Comparison of ENCODE assay signal across 16 cellular contexts in genomic region chr2:117935954-117936353, GRCh38.
DNase-seq lines count a peak whose midpoint lies in the region; ATAC-seq and TF ChIP-seq lines count a peak whose summit lies in the region.
"Had no signal": no experiment of that assay in that cellular context is flagged by ENCODE, and none has a peak within 500 bp of the region (broad histone marks: within the 10 kb centered on the region; RNA-seq: fewer than 3 reads in every experiment).

No MANE protein-coding gene starts in this region.

- no peaks in the 10 kb centered on the region for H3K27me3 ChIP-seq in adipocyte (replicated peaks; ENCODE audit: control insufficient read depth, insufficient read depth, low read length)
- H3K27me3 ChIP-seq in heart left ventricle, result no peaks in the 10 kb centered on the region
- H3K27me3 ChIP-seq in right cardiac atrium (ENCODE audit: control insufficient read depth, insufficient read depth), result no peaks in the 10 kb centered on the region
- H3K27me3 ChIP-seq in gastrocnemius medialis, result no peaks in the 10 kb centered on the region

- H3K9ac ChIP-seq in adipocyte (ENCODE audit: low read length), result peak overlapping the region; percentile 28

- TF ChIP-seq CTCF in heart left ventricle (IDR thresholded peaks at IDR 0.05), result no peak
- TF ChIP-seq CTCF in gastrocnemius medialis (IDR thresholded peaks at IDR 0.05 in 4 of 5, conservative IDR thresholded peaks at IDR 0.05 in 1 of 5), result no peak

- intact Hi-C loops in heart left ventricle (cut with DNase I), result loop anchor here in 3 of 10 donors (5.0 to 10.0 kb wide), 3 partner anchors 99 to 121 kb away; partner anchors contain the start of gene DDX18 (in 1 of the 3)
- intact Hi-C loops in right cardiac atrium (cut with DNase I), result loop anchor here in 1 of 4 donors (10.0 kb wide), 1 partner anchor 101 kb away; no protein-coding TSS in a partner anchor
- intact Hi-C loops in gastrocnemius medialis (cut with DNase I; ENCODE audit: low total_unique reads), result loop anchor here (10.0 kb wide), 1 partner anchor 101 kb away; no protein-coding TSS in a partner anchor

- H3K27ac ChIP-seq in heart left ventricle, result peak overlapping the region in 1 of 12 donors; percentile 18
- H3K27ac ChIP-seq in right cardiac atrium (ENCODE audit: low read length), result no peak overlapping the region
- peak overlapping the region in 3 of 4 donors; percentile 47 to 56 (median 49) for H3K27ac ChIP-seq in gastrocnemius medialis
- H3K27ac ChIP-seq: A549 had no signal

- no peaks in the 10 kb centered on the region for H3K9me3 ChIP-seq in adipocyte (ENCODE audit: control insufficient read depth, low read length)
- no peaks in the 10 kb centered on the region for H3K9me3 ChIP-seq in heart left ventricle
- H3K9me3 ChIP-seq in right cardiac atrium (ENCODE audit: control insufficient read depth, low read length), result no peaks in the 10 kb centered on the region
- H3K9me3 ChIP-seq in gastrocnemius medialis, result no peaks in the 10 kb centered on the region
- H3K9me3 ChIP-seq: A549 had no signal

- no peak overlapping the region for H3K4me3 ChIP-seq in adipocyte (ENCODE audit: low read length)
- no peak overlapping the region for H3K4me3 ChIP-seq in heart left ventricle
- H3K4me3 ChIP-seq in right cardiac atrium (ENCODE audit: low read length), result no peak overlapping the region
- no peak overlapping the region for H3K4me3 ChIP-seq in gastrocnemius medialis
- H3K4me3 ChIP-seq: A549 had no signal

- DNase-seq in adipocyte (ENCODE audit: low read depth), result no peak
- DNase-seq in heart left ventricle, result peak in 1 of 5 donors; percentile 41
- DNase-seq in right cardiac atrium, result no peak
- DNase-seq in gastrocnemius medialis, result peak; percentile 40 to 70
- no peak for DNase-seq in dedifferentiated amniotic fluid mesenchymal stem cell (ENCODE audit: extremely low spot score)
- DNase-seq in activated gamma-delta T cell (lab: John Stamatoyannopoulos, UW), result no peak
- DNase-seq in AG08395 (ENCODE audit: low spot score), result no peak
- DNase-seq: CD8-positive, alpha-beta T cell; COR-L47; DMS153; DMS79 treated with DMSO at 0.1 percent for 48 hours; EL; GOT3; H9 had no signal

- in situ Hi-C loops in gastrocnemius medialis (cut with MboI; ENCODE audit: low sequenced_read_pairs in 4 of 4), result no loop called here

- 0% methylated on average over 1 of the region's 1 CpG for WGBS in heart left ventricle, 4 donors
- WGBS in right cardiac atrium, result 0% methylated on average over 1 of the region's 1 CpG

- ATAC-seq in heart left ventricle (peak; percentile 58 to 83 (median 75)), right cardiac atrium (peak; percentile 56 to 78), gastrocnemius medialis (peak; percentile 88 to 91)
- ATAC-seq: A549; CD8-positive, alpha-beta T cell; HepG2 had no signal

- H3K4me1 ChIP-seq in adipocyte (ENCODE audit: control insufficient read depth, insufficient read depth, low read length) (peaks cover 19% of the 10 kb centered on the region), heart left ventricle (peaks cover 0 to 42% (median 8%) of the 10 kb centered on the region in 12 donors), right cardiac atrium (ENCODE audit: control insufficient read depth, insufficient read depth, low read length) (peaks cover 2% of the 10 kb centered on the region), gastrocnemius medialis (peaks cover 21 to 27% of the 10 kb centered on the region in 2 donors)
- H3K4me1 ChIP-seq: A549 had no signal

- no peak for TF ChIP-seq POLR2A in heart left ventricle (IDR thresholded peaks at IDR 0.05)
- no peak for TF ChIP-seq POLR2A in gastrocnemius medialis (IDR thresholded peaks at IDR 0.05)

- H3K36me3 ChIP-seq in adipocyte (ENCODE audit: control insufficient read depth, insufficient read depth, low read length, severe bottlenecking) (peaks cover 96% of the 10 kb centered on the region), heart left ventricle (peaks cover 0 to 100% (median 99%) of the 10 kb centered on the region in 9 donors), gastrocnemius medialis (peaks cover 0 to 68% of the 10 kb centered on the region in 2 donors)

Comparison
In these comparisons a context has a peak if more than half of its experiments do, and no peak if none do; other contexts are left out.
1. DNase-seq: peak in gastrocnemius medialis (2 of 2); none in adipocyte (single experiment), right cardiac atrium (0 of 3), dedifferentiated amniotic fluid mesenchymal stem cell (single experiment), activated gamma-delta T cell (single experiment) and AG08395 (single experiment).
2. Peak in every context shown above with its lines, with median percentiles within 50 percentile points of each other: ATAC-seq.